In genomic region chr4:1170805-1171305, GRCh38 we compare ENCODE assay signal across 1 cellular context.
TF ChIP-seq lines count a peak whose summit lies in the region.

No MANE protein-coding gene starts in this region.

TF ChIP-seq in WTC11, 78 proteins besides CTCF, POLR2A, EP300 and RAD21 (continued from another document):
- 0 out of 2 replicates have a peak, but pooled peaks have one; percentile 13 for TF ChIP-seq E2F5 (CRISPR knock-in tag; IDR thresholded peaks at IDR 0.05)
- no peak for TF ChIP-seq HMGA2 (CRISPR knock-in tag; IDR thresholded peaks at IDR 0.05)
- TF ChIP-seq MXD4 (CRISPR knock-in tag; IDR thresholded peaks at IDR 0.05; ENCODE audit: borderline replicate concordance), result no peak
TF ChIP-seq in WTC11: peak in this region for 2.
